Comparison of ENCODE assay signal across 21 cellular contexts in genomic region chrX:421646-422325, GRCh38. TPM values are rescaled to one million over a fixed set of nuclear protein-coding genes. Genes with fewer than 3 reads are reported as not detected.
A peak's percentile ranks its signal among the peaks of the same experiment; 100 is the strongest.
DNase-seq lines count a peak whose midpoint lies in the region; ATAC-seq and TF ChIP-seq lines count a peak whose summit lies in the region.
"Had no signal": no experiment of that assay in that cellular context is flagged by ENCODE, and none has a peak within 500 bp of the region (broad histone marks: within the 10 kb centered on the region; RNA-seq: fewer than 3 reads in every experiment).

No MANE protein-coding gene starts in this region.

- peaks cover 3% of the 10 kb centered on the region for H3K27me3 Mint-ChIP-seq in activated CD8-positive, alpha-beta T cell treated with anti-CD3 and anti-CD28 coated beads for 36 hours
- H3K27me3 Mint-ChIP-seq in activated CD8-positive, alpha-beta T cell treated with anti-CD3 and anti-CD28 coated beads, Interleukin-2, amount 10 ng/mL, durations not matched to agents 7 days and 5 days (ENCODE audit: low read depth) = no peaks in the 10 kb centered on the region
- H3K27me3 Mint-ChIP-seq in stimulated activated naive B cell treated with anti-CD40 and anti-IgM and Interleukin-4, amounts not matched to agents 10 μg/mL and 1 μg/mL and 100 μg/mL, for 72 hours = peaks cover under 1 to 17% of the 10 kb centered on the region in 2 donors
- H3K27me3 Mint-ChIP-seq in immature natural killer cell (ENCODE audit: low read depth in 3 of 3) = peaks cover 4 to 8% (median 6%) of the 10 kb centered on the region in 3 donors

- no peak overlapping the region for H2BK15ac ChIP-seq in mesenchymal stem cell (ENCODE audit: low read depth, poor library complexity, severe bottlenecking)

- intact Hi-C loops in activated CD8-positive, alpha-beta T cell treated with anti-CD3 and anti-CD28 coated beads for 36 hours (cut with micrococcal nuclease) = no loop called here

- no peak overlapping the region for H3K14ac ChIP-seq in mesenchymal stem cell (ENCODE audit: low read length in 2 of 2)

- H2BK120ac ChIP-seq in mesenchymal stem cell (ENCODE audit: low read depth, low read length) = no peak overlapping the region

- H3K9me3 Mint-ChIP-seq in activated CD8-positive, alpha-beta T cell treated with anti-CD3 and anti-CD28 coated beads for 36 hours = no peaks in the 10 kb centered on the region
- H3K9me3 Mint-ChIP-seq in activated CD8-positive, alpha-beta T cell treated with anti-CD3 and anti-CD28 coated beads, Interleukin-2, amount 10 ng/mL, durations not matched to agents 7 days and 5 days (ENCODE audit: insufficient read depth) = no peaks in the 10 kb centered on the region
- peaks cover 0 to 1% of the 10 kb centered on the region in 2 donors for H3K9me3 Mint-ChIP-seq in stimulated activated naive B cell treated with anti-CD40 and anti-IgM and Interleukin-4, amounts not matched to agents 10 μg/mL and 1 μg/mL and 100 μg/mL, for 72 hours
- H3K9me3 Mint-ChIP-seq in immature natural killer cell = peaks cover 0 to 2% (median 0%) of the 10 kb centered on the region in 6 donors

- H2AFZ ChIP-seq in mesenchymal stem cell (ENCODE audit: low read depth, low read length) = no peak overlapping the region

- H3K4me1 Mint-ChIP-seq in activated CD8-positive, alpha-beta T cell treated with anti-CD3 and anti-CD28 coated beads for 36 hours (ENCODE audit: low read depth) = no peaks in the 10 kb centered on the region
- no peaks in the 10 kb centered on the region for H3K4me1 Mint-ChIP-seq in activated CD8-positive, alpha-beta T cell treated with anti-CD3 and anti-CD28 coated beads, Interleukin-2, amount 10 ng/mL, durations not matched to agents 7 days and 5 days (ENCODE audit: low read depth)
- peaks cover 2 to 6% of the 10 kb centered on the region in 2 donors for H3K4me1 Mint-ChIP-seq in stimulated activated naive B cell treated with anti-CD40 and anti-IgM and Interleukin-4, amounts not matched to agents 10 μg/mL and 1 μg/mL and 100 μg/mL, for 72 hours
- no peaks in the 10 kb centered on the region for H3K4me1 Mint-ChIP-seq in immature natural killer cell
- H3K4me1 Mint-ChIP-seq: CD14-positive monocyte had no signal

- no peak overlapping the region for H2BK5ac ChIP-seq in mesenchymal stem cell (ENCODE audit: low read depth, low read length, poor library complexity, severe bottlenecking)

- H3K23ac ChIP-seq in mesenchymal stem cell (ENCODE audit: low read length in 2 of 2) = no peak overlapping the region

- ATAC-seq in activated CD8-positive, alpha-beta T cell treated with anti-CD3 and anti-CD28 coated beads for 36 hours = peak; percentile 10
- ATAC-seq in activated CD8-positive, alpha-beta T cell treated with anti-CD3 and anti-CD28 coated beads, Interleukin-2, amount 10 ng/mL, durations not matched to agents 7 days and 5 days = no peak
- no peak for ATAC-seq in RWPE2 (ENCODE audit: low read depth)
- ATAC-seq in stimulated activated naive B cell treated with anti-CD40 and anti-IgM and Interleukin-4, amounts not matched to agents 10 μg/mL and 1 μg/mL and 100 μg/mL, for 72 hours (replicated peaks) = peak; percentile 10 to 21
- ATAC-seq: HepG2, K562 had no signal

- H3K79me1 ChIP-seq in mesenchymal stem cell (replicated peaks; ENCODE audit: low read length, poor library complexity, severe bottlenecking) = no peaks in the 10 kb centered on the region

- peak overlapping the region; percentile 55 for H3K4me2 ChIP-seq in mesenchymal stem cell (ENCODE audit: low read length, poor library complexity, severe bottlenecking)

- no peak overlapping the region for H3K4ac ChIP-seq in mesenchymal stem cell (ENCODE audit: low read depth in 1 of 2, low read length in 2 of 2)

- H3K9ac ChIP-seq in mesenchymal stem cell (ENCODE audit: low read length) = no peak overlapping the region

- H4K8ac ChIP-seq in mesenchymal stem cell (ENCODE audit: low read length) = no peak overlapping the region

- CTCF ChIA-PET in activated CD8-positive, alpha-beta T cell treated with anti-CD3 and anti-CD28 coated beads for 36 hours (lab: Charles Lee) = no interaction called here
- CTCF ChIA-PET in activated CD8-positive, alpha-beta T cell treated with anti-CD3 and anti-CD28 coated beads, Interleukin-2, amount 10 ng/mL, durations not matched to agents 7 days and 5 days (lab: Charles Lee) = no interaction called here

- H3K4me3 ChIP-seq in RWPE2 (ENCODE audit: severe bottlenecking) (no peak overlapping the region), mesenchymal stem cell (ENCODE audit: insufficient read depth in 1 of 2, low read depth in 1 of 2, low read length in 2 of 2) (no peak overlapping the region)
- H3K4me3 ChIP-seq: K562, MG63, Peyer's patch, SJSA1 had no signal

- no peak overlapping the region for H4K91ac ChIP-seq in mesenchymal stem cell (ENCODE audit: low read length)

- 53% methylated on average over 36 of the region's 36 CpGs for WGBS in mesenchymal stem cell

- H3K4me1 ChIP-seq in RWPE2 (ENCODE audit: insufficient read depth, poor library complexity, severe bottlenecking) (no peaks in the 10 kb centered on the region), mesenchymal stem cell (ENCODE audit: control insufficient read depth, insufficient read depth, low read depth, low read length) (peaks cover 8% of the 10 kb centered on the region)
- H3K4me1 ChIP-seq: Peyer's patch, SJSA1 had no signal

- H3K27ac Mint-ChIP-seq in activated CD8-positive, alpha-beta T cell treated with anti-CD3 and anti-CD28 coated beads for 36 hours = no peak overlapping the region
- no peak overlapping the region for H3K27ac Mint-ChIP-seq in activated CD8-positive, alpha-beta T cell treated with anti-CD3 and anti-CD28 coated beads, Interleukin-2, amount 10 ng/mL, durations not matched to agents 7 days and 5 days
- H3K27ac Mint-ChIP-seq in stimulated activated naive B cell treated with anti-CD40 and anti-IgM and Interleukin-4, amounts not matched to agents 10 μg/mL and 1 μg/mL and 100 μg/mL, for 72 hours = no peak overlapping the region
- no peak overlapping the region for H3K27ac Mint-ChIP-seq in immature natural killer cell
- H3K27ac Mint-ChIP-seq: CD14-positive monocyte, HFFc6 had no signal

- H3K27me3 ChIP-seq in RWPE2 (ENCODE audit: insufficient read depth, poor library complexity, severe bottlenecking) = peaks cover 3% of the 10 kb centered on the region
- peaks cover 5 to 8% of the 10 kb centered on the region in 2 experiments for H3K27me3 ChIP-seq in mesenchymal stem cell (ENCODE audit: control insufficient read depth in 1 of 2, insufficient read depth in 1 of 2, low read length in 2 of 2)
- H3K27me3 ChIP-seq: MG63, Peyer's patch, SJSA1 had no signal

- H3K27ac ChIP-seq in RWPE2 (ENCODE audit: poor library complexity, severe bottlenecking) (no peak overlapping the region), mesenchymal stem cell (ENCODE audit: low read length, poor library complexity, severe bottlenecking) (no peak overlapping the region)
- H3K27ac ChIP-seq: HL-60, Peyer's patch, SJSA1 had no signal

- H2BK12ac ChIP-seq in mesenchymal stem cell (ENCODE audit: low read length in 2 of 2) = no peak overlapping the region

- no peak for TF ChIP-seq CTCF in activated CD8-positive, alpha-beta T cell treated with anti-CD3 and anti-CD28 coated beads for 36 hours (IDR thresholded peaks at IDR 0.05)
- no peak for TF ChIP-seq CTCF in RWPE2 (IDR thresholded peaks at IDR 0.05; ENCODE audit: poor library complexity, severe bottlenecking)

- H2AK5ac ChIP-seq in mesenchymal stem cell (ENCODE audit: low read length, severe bottlenecking) = no peak overlapping the region

- no peaks in the 10 kb centered on the region for H3K36me3 Mint-ChIP-seq in activated CD8-positive, alpha-beta T cell treated with anti-CD3 and anti-CD28 coated beads for 36 hours (ENCODE audit: low read depth)
- no peaks in the 10 kb centered on the region for H3K36me3 Mint-ChIP-seq in activated CD8-positive, alpha-beta T cell treated with anti-CD3 and anti-CD28 coated beads, Interleukin-2, amount 10 ng/mL, durations not matched to agents 7 days and 5 days (ENCODE audit: low read depth)
- peaks cover 3 to 14% of the 10 kb centered on the region in 2 donors for H3K36me3 Mint-ChIP-seq in stimulated activated naive B cell treated with anti-CD40 and anti-IgM and Interleukin-4, amounts not matched to agents 10 μg/mL and 1 μg/mL and 100 μg/mL, for 72 hours
- H3K36me3 Mint-ChIP-seq in immature natural killer cell = no peaks in the 10 kb centered on the region
- H3K36me3 Mint-ChIP-seq: CD14-positive monocyte had no signal

- no peak overlapping the region for H3K4me3 Mint-ChIP-seq in activated CD8-positive, alpha-beta T cell treated with anti-CD3 and anti-CD28 coated beads for 36 hours
- no peak overlapping the region for H3K4me3 Mint-ChIP-seq in activated CD8-positive, alpha-beta T cell treated with anti-CD3 and anti-CD28 coated beads, Interleukin-2, amount 10 ng/mL, durations not matched to agents 7 days and 5 days
- peak overlapping the region in 1 of 2 donors; percentile 43 for H3K4me3 Mint-ChIP-seq in stimulated activated naive B cell treated with anti-CD40 and anti-IgM and Interleukin-4, amounts not matched to agents 10 μg/mL and 1 μg/mL and 100 μg/mL, for 72 hours
- no peak overlapping the region for H3K4me3 Mint-ChIP-seq in immature natural killer cell
- H3K4me3 Mint-ChIP-seq: CD14-positive monocyte, HFFc6 had no signal

- no peaks in the 10 kb centered on the region for H3K36me3 ChIP-seq in RWPE2 (ENCODE audit: low read depth)
- no peaks in the 10 kb centered on the region for H3K36me3 ChIP-seq in mesenchymal stem cell (ENCODE audit: control insufficient read depth in 1 of 2, insufficient read depth in 2 of 2, low read depth in 1 of 2, low read length in 2 of 2)
- H3K36me3 ChIP-seq: MG63, Peyer's patch, SJSA1 had no signal

- no peak overlapping the region for H3K18ac ChIP-seq in mesenchymal stem cell (ENCODE audit: low read depth in 1 of 2, low read length in 2 of 2)

- POLR2A ChIA-PET in activated CD8-positive, alpha-beta T cell treated with anti-CD3 and anti-CD28 coated beads for 36 hours (lab: Charles Lee) = no interaction called here
- POLR2A ChIA-PET in activated CD8-positive, alpha-beta T cell treated with anti-CD3 and anti-CD28 coated beads, Interleukin-2, amount 10 ng/mL, durations not matched to agents 7 days and 5 days (lab: Charles Lee) = no interaction called here

- H3K9me3 ChIP-seq in RWPE2 (ENCODE audit: severe bottlenecking) (peaks cover 4% of the 10 kb centered on the region), mesenchymal stem cell (ENCODE audit: control insufficient read depth, low read length) (no peaks in the 10 kb centered on the region)
- H3K9me3 ChIP-seq: MG63, Peyer's patch had no signal

- DNase-seq in activated CD8-positive, alpha-beta T cell treated with anti-CD3 and anti-CD28 coated beads for 36 hours = no peak
- DNase-seq in activated CD8-positive, alpha-beta T cell treated with anti-CD3 and anti-CD28 coated beads, Interleukin-2, amount 10 ng/mL, durations not matched to agents 7 days and 5 days = no peak
- DNase-seq in RWPE2 (ENCODE audit: low spot score) (peak; percentile 62), mesenchymal stem cell (no peak), immature natural killer cell (no peak)
- DNase-seq in stimulated activated naive B cell treated with anti-CD40 and anti-IgM and Interleukin-4, amounts not matched to agents 10 μg/mL and 1 μg/mL and 100 μg/mL, for 72 hours = no peak
- DNase-seq in activated CD4-positive, CD25-positive, alpha-beta regulatory T cell (lab: John Stamatoyannopoulos, UW) = no peak
- no peak for DNase-seq in activated effector memory CD4-positive, alpha-beta T cell treated with Interleukin-2 at 50 U/mL for 16 hours
- DNase-seq: GDM1, HFFc6, MG63, NCI-H187, NCI-H226, NCI-H510A treated with DMSO at 0.1 percent for 48 hours, NCI-H748 treated with DMSO at 0.1 percent for 48 hours, Peyer's patch had no signal

RNA-seq across cellular contexts. Expression of gene PPP2R3B, which starts 35.1 kb away (rescaled TPM):
- total RNA-seq in activated CD8-positive, alpha-beta T cell treated with anti-CD3 and anti-CD28 coated beads for 36 hours = 10 to 100 TPM; 44.9 to 45.7 TPM
- total RNA-seq in activated CD8-positive, alpha-beta T cell treated with anti-CD3 and anti-CD28 coated beads, Interleukin-2, amount 10 ng/mL, durations not matched to agents 7 days and 5 days = 10 to 100 TPM; 41.8 to 44.6 TPM
- 6.5 TPM for polyA plus RNA-seq in mesenchymal stem cell (2013, experiment 1 of 2)
- 6.4 TPM for polyA plus RNA-seq in mesenchymal stem cell (2013, experiment 2 of 2)
- polyA plus RNA-seq in immature natural killer cell = 1 to 10 TPM; 2.8 to 5.1 (median 4.2) TPM

Comparison
In these comparisons a context has a peak if more than half of its experiments do, and no peak if none do; other contexts are left out.
1. ATAC-seq: peak in activated CD8-positive, alpha-beta T cell treated with anti-CD3 and anti-CD28 coated beads for 36 hours (single experiment) and stimulated activated naive B cell treated with anti-CD40 and anti-IgM and Interleukin-4, amounts not matched to agents 10 μg/mL and 1 μg/mL and 100 μg/mL, for 72 hours (2 of 2); none in activated CD8-positive, alpha-beta T cell treated with anti-CD3 and anti-CD28 coated beads, Interleukin-2, amount 10 ng/mL, durations not matched to agents 7 days and 5 days (single experiment) and RWPE2 (single experiment).